34 cellular contexts compared by ENCODE assay signal in genomic region chr7:143945423-143945822, GRCh38. TPM values are rescaled to one million over a fixed set of nuclear protein-coding genes. Genes with fewer than 3 reads are reported as not detected.
"Had no signal": no experiment of that assay in that cellular context is flagged by ENCODE, and none has a peak within 500 bp of the region (broad histone marks: within the 10 kb centered on the region; RNA-seq: fewer than 3 reads in every experiment).

No MANE protein-coding gene starts in this region.

- H3K9me3 ChIP-seq: colonic mucosa, esophagus squamous epithelium, gastrocnemius medialis, heart right ventricle, left lung, lower lobe of right lung, mucosa of descending colon had no signal

- H3K4me1 ChIP-seq: colonic mucosa, esophagus squamous epithelium, gastrocnemius medialis, heart right ventricle, left lung, lower lobe of right lung had no signal

- FAIRE-seq: endometrium, islet of Langerhans, keratinocyte had no signal

- H3K27me3 ChIP-seq: colonic mucosa, esophagus squamous epithelium, gastrocnemius medialis, heart right ventricle, left lung had no signal

- H3K27ac ChIP-seq: colonic mucosa, epithelial cell of prostate, esophagus squamous epithelium, gastrocnemius medialis, heart right ventricle, left lung, lower lobe of right lung had no signal

- ATAC-seq: effector memory CD8-positive, alpha-beta T cell; esophagus mucosa; gastrocnemius medialis; heart right ventricle; left cardiac atrium; left lung; left ventricle myocardium superior; lower lobe of right lung; mucosa of descending colon had no signal

- DNase-seq: colonic mucosa; cortex of kidney; effector CD8-positive, alpha-beta T cell; effector memory CD8-positive, alpha-beta T cell; endodermal cell; erythroblast; esophagus squamous epithelium; foreskin fibroblast; foreskin melanocyte; gastrocnemius medialis; glutamatergic neuron; head of caudate nucleus; heart right ventricle; hippocampal formation; left cardiac atrium; left lung; left ventricle myocardium superior; lower lobe of right lung; mesenchymal stem cell; mucosa of descending colon; naive B cell had no signal

- H3K4me3 ChIP-seq: colonic mucosa, esophagus squamous epithelium, gastrocnemius medialis, heart right ventricle, left lung, lower lobe of right lung, mucosa of descending colon had no signal

- H3K36me3 ChIP-seq: colonic mucosa, esophagus squamous epithelium, gastrocnemius medialis, heart right ventricle, left lung, lower lobe of right lung had no signal

RNA-seq across cellular contexts. Expression of gene OR2F1, which starts 9.2 kb away (rescaled TPM):
- total RNA-seq: colonic mucosa, dermis microvascular lymphatic vessel endothelial cell, endodermal cell, esophagus mucosa, esophagus squamous epithelium, gastrocnemius medialis, glomerular endothelial cell, heart right ventricle, left cardiac atrium, left lung, left ventricle myocardium superior, lower leg skin, lower lobe of right lung, lung microvascular endothelial cell, mesenteric fat pad, mesothelial cell of epicardium, mucosa of descending colon, myocyte had no signal
- polyA plus RNA-seq: heart right ventricle, keratinocyte had no signal

RNA-seq across cellular contexts. Expression of gene OR2F2, which starts 10.4 kb away (rescaled TPM):
- total RNA-seq: colonic mucosa, dermis microvascular lymphatic vessel endothelial cell, endodermal cell, esophagus mucosa, esophagus squamous epithelium, gastrocnemius medialis, heart right ventricle, kidney epithelial cell, left cardiac atrium, left lung, left ventricle myocardium superior, lower leg skin, lower lobe of right lung, lung microvascular endothelial cell, mesenteric fat pad, mesothelial cell of epicardium, mucosa of descending colon, myocyte had no signal
- polyA plus RNA-seq: heart right ventricle, keratinocyte had no signal

RNA-seq across cellular contexts. Expression of gene OR6B1, which starts 54.7 kb away (rescaled TPM):
- total RNA-seq: colonic mucosa, dermis microvascular lymphatic vessel endothelial cell, endodermal cell, esophagus mucosa, esophagus squamous epithelium, gastrocnemius medialis, glomerular endothelial cell, heart right ventricle, kidney epithelial cell, left cardiac atrium, left lung, left ventricle myocardium superior, lower leg skin, lower lobe of right lung, lung microvascular endothelial cell, mesenteric fat pad, mesothelial cell of epicardium, mucosa of descending colon had no signal
- polyA plus RNA-seq: heart right ventricle, keratinocyte had no signal
